In genomic region chr1:47656719-47657685, GRCh38 we compare ENCODE assay signal across 12 cellular contexts.
DNase-seq lines count a peak whose midpoint lies in the region; ATAC-seq, FAIRE-seq and TF ChIP-seq lines count a peak whose summit lies in the region.
"Had no signal": no experiment of that assay in that cellular context is flagged by ENCODE, and none has a peak within 500 bp of the region (broad histone marks: within the 10 kb centered on the region; RNA-seq: fewer than 3 reads in every experiment).

No MANE protein-coding gene starts in this region.

- no peak for TF ChIP-seq CTCF in bronchial epithelial cell (IDR thresholded peaks at IDR 0.05; ENCODE audit: insufficient read depth, low read length, severe bottlenecking)
- no peak for TF ChIP-seq CTCF in nephron progenitor cell (IDR thresholded peaks at IDR 0.05)

- no peaks in the 10 kb centered on the region for H3K9me3 Mint-ChIP-seq in nephron progenitor cell
- no peaks in the 10 kb centered on the region for H3K9me3 Mint-ChIP-seq in stimulated activated naive CD8-positive, alpha-beta T cell treated with anti-CD3 and anti-CD28 coated beads, Interleukin-15, amount 100 ng/mL, for 72 hours
- no peaks in the 10 kb centered on the region for H3K9me3 Mint-ChIP-seq in activated naive CD4-positive, alpha-beta T cell treated with anti-CD3 and anti-CD28 coated beads, Interleukin-2, amount 10 ng/mL, durations not matched to agents 7 days and 5 days
- H3K9me3 Mint-ChIP-seq: activated CD4-positive, alpha-beta T cell treated with anti-CD3 and anti-CD28 coated beads, Interleukin-2, amount 10 ng/mL, durations not matched to agents 24 days and 14 days; activated T-helper 2 cell treated with anti-CD3 and anti-CD28 coated beads, Interferon-gamma antibody, Interleukin-2, Interleukin-4, amounts not matched to agents 10 μg/mL and 5 μg/mL and 100 μg/mL, durations not matched to agents 14 hours and 24 hours and 36 hours; CD8-positive, alpha-beta memory T cell; T-cell had no signal

- CTCF ChIA-PET in activated naive CD4-positive, alpha-beta T cell treated with anti-CD3 and anti-CD28 coated beads, Interleukin-2, amount 10 ng/mL, durations not matched to agents 7 days and 5 days (lab: Charles Lee), result no interaction called here

- no peaks in the 10 kb centered on the region for H3K36me3 ChIP-seq in bronchial epithelial cell (ENCODE audit: control insufficient read depth, insufficient read depth, low read length)

- H3K4me1 Mint-ChIP-seq in nephron progenitor cell, result peaks cover 59% of the 10 kb centered on the region
- H3K4me1 Mint-ChIP-seq in stimulated activated naive CD8-positive, alpha-beta T cell treated with anti-CD3 and anti-CD28 coated beads, Interleukin-15, amount 100 ng/mL, for 72 hours, result no peaks in the 10 kb centered on the region
- no peaks in the 10 kb centered on the region for H3K4me1 Mint-ChIP-seq in activated naive CD4-positive, alpha-beta T cell treated with anti-CD3 and anti-CD28 coated beads, Interleukin-2, amount 10 ng/mL, durations not matched to agents 7 days and 5 days
- H3K4me1 Mint-ChIP-seq: activated CD4-positive, alpha-beta T cell treated with anti-CD3 and anti-CD28 coated beads, Interleukin-2, amount 10 ng/mL, durations not matched to agents 24 days and 14 days; CD8-positive, alpha-beta memory T cell; T-cell had no signal

- peaks cover 2% of the 10 kb centered on the region for H3K27me3 ChIP-seq in bronchial epithelial cell (ENCODE audit: control insufficient read depth, insufficient read depth, low read length)

- ATAC-seq in stimulated activated naive CD8-positive, alpha-beta T cell treated with anti-CD3 and anti-CD28 coated beads, Interleukin-15, amount 100 ng/mL, for 72 hours, result no peak
- ATAC-seq: T-cell had no signal

- peak overlapping the region; percentile 14 for H3K4me3 Mint-ChIP-seq in nephron progenitor cell
- H3K4me3 Mint-ChIP-seq in stimulated activated naive CD8-positive, alpha-beta T cell treated with anti-CD3 and anti-CD28 coated beads, Interleukin-15, amount 100 ng/mL, for 72 hours, result no peak overlapping the region
- H3K4me3 Mint-ChIP-seq in activated naive CD4-positive, alpha-beta T cell treated with anti-CD3 and anti-CD28 coated beads, Interleukin-2, amount 10 ng/mL, durations not matched to agents 7 days and 5 days, result no peak overlapping the region
- H3K4me3 Mint-ChIP-seq: activated CD4-positive, alpha-beta T cell treated with anti-CD3 and anti-CD28 coated beads, Interleukin-2, amount 10 ng/mL, durations not matched to agents 24 days and 14 days; CD8-positive, alpha-beta memory T cell; T-cell had no signal

- no peak overlapping the region for H3K27ac Mint-ChIP-seq in nephron progenitor cell
- peak overlapping the region in 1 of 2 donors; percentile 79 for H3K27ac Mint-ChIP-seq in stimulated activated naive CD8-positive, alpha-beta T cell treated with anti-CD3 and anti-CD28 coated beads, Interleukin-15, amount 100 ng/mL, for 72 hours
- H3K27ac Mint-ChIP-seq in activated naive CD4-positive, alpha-beta T cell treated with anti-CD3 and anti-CD28 coated beads, Interleukin-2, amount 10 ng/mL, durations not matched to agents 7 days and 5 days, result no peak overlapping the region
- H3K27ac Mint-ChIP-seq: activated CD4-positive, alpha-beta T cell treated with anti-CD3 and anti-CD28 coated beads, Interleukin-2, amount 10 ng/mL, durations not matched to agents 24 days and 14 days; activated T-helper 2 cell treated with anti-CD3 and anti-CD28 coated beads, Interferon-gamma antibody, Interleukin-2, Interleukin-4, amounts not matched to agents 10 μg/mL and 5 μg/mL and 100 μg/mL, durations not matched to agents 14 hours and 24 hours and 36 hours; CD8-positive, alpha-beta memory T cell; T-cell had no signal

- DNase-seq in bronchial epithelial cell (ENCODE audit: low read depth) (no peak), globus pallidus (ENCODE audit: low spot score) (peak; percentile 27), nephron progenitor cell (no peak), ureter (ENCODE audit: low spot score) (peak; percentile 81), NCI-H446 (lab: John Stamatoyannopoulos, UW) (no peak)
- no peak for DNase-seq in stimulated activated naive CD8-positive, alpha-beta T cell treated with anti-CD3 and anti-CD28 coated beads, Interleukin-15, amount 100 ng/mL, for 72 hours
- no peak for DNase-seq in activated naive CD4-positive, alpha-beta T cell treated with anti-CD3 and anti-CD28 coated beads, Interleukin-2, amount 10 ng/mL, durations not matched to agents 7 days and 5 days
- DNase-seq: activated CD4-positive, alpha-beta T cell treated with anti-CD3 and anti-CD28 coated beads, Interleukin-2, amount 10 ng/mL, durations not matched to agents 24 days and 14 days; CD8-positive, alpha-beta memory T cell; NCI-H1930 had no signal

- H3K27me3 Mint-ChIP-seq in nephron progenitor cell (ENCODE audit: low read depth, poor library complexity), result peaks cover 43% of the 10 kb centered on the region
- H3K27me3 Mint-ChIP-seq in stimulated activated naive CD8-positive, alpha-beta T cell treated with anti-CD3 and anti-CD28 coated beads, Interleukin-15, amount 100 ng/mL, for 72 hours, result peaks cover 46% of the 10 kb centered on the region
- peaks cover 20% of the 10 kb centered on the region for H3K27me3 Mint-ChIP-seq in activated naive CD4-positive, alpha-beta T cell treated with anti-CD3 and anti-CD28 coated beads, Interleukin-2, amount 10 ng/mL, durations not matched to agents 7 days and 5 days
- H3K27me3 Mint-ChIP-seq: activated CD4-positive, alpha-beta T cell treated with anti-CD3 and anti-CD28 coated beads, Interleukin-2, amount 10 ng/mL, durations not matched to agents 24 days and 14 days had no signal

- no peak overlapping the region for H3K4me3 ChIP-seq in bronchial epithelial cell (ENCODE audit: low read depth, low read length)

- no peaks in the 10 kb centered on the region for H3K36me3 Mint-ChIP-seq in nephron progenitor cell (ENCODE audit: low read depth)
- no peaks in the 10 kb centered on the region for H3K36me3 Mint-ChIP-seq in activated naive CD4-positive, alpha-beta T cell treated with anti-CD3 and anti-CD28 coated beads, Interleukin-2, amount 10 ng/mL, durations not matched to agents 7 days and 5 days
- H3K36me3 Mint-ChIP-seq: CD8-positive, alpha-beta memory T cell; T-cell had no signal

- peak; percentile 36 for FAIRE-seq in bronchial epithelial cell (lab: Jason Lieb, UNC)

Comparison
In these comparisons a context has a peak if more than half of its experiments do, and no peak if none do; other contexts are left out.
1. DNase-seq: peak in globus pallidus (single experiment) and ureter (single experiment); none in bronchial epithelial cell (single experiment), nephron progenitor cell (single experiment), NCI-H446 (0 of 2), stimulated activated naive CD8-positive, alpha-beta T cell treated with anti-CD3 and anti-CD28 coated beads, Interleukin-15, amount 100 ng/mL, for 72 hours (0 of 2) and activated naive CD4-positive, alpha-beta T cell treated with anti-CD3 and anti-CD28 coated beads, Interleukin-2, amount 10 ng/mL, durations not matched to agents 7 days and 5 days (single experiment).